ENCODE assay signal across 11 cellular contexts in the genomic region with DNA sequence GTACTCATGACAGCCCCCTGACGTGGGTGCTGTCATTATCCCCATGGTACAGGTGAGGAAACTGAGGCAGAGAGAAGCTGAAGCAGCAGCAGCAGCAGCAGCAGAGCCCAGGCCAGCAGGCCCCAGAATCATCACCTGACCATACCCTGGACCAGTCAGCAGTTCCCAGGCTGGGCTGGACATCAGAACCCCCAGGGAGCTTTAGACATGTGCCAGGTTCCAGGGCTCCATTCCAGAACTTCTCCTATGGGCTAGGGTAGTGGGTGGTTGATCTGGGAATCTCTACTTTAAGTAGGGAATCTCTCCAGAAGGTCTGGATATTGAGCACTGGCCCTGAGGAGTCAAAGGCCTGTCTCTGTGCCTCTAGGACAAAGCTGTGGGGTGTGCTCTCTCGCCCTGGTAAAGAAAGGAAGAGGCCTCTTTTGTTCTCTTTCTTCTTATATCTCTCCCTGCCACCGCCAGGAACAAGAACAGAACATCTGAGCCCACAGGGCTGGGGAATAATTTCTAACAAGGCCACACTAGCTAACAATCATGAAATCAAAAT. TPM values are rescaled to one million over a fixed set of nuclear protein-coding genes. Genes with fewer than 3 reads are reported as not detected.
DNase-seq lines count a peak whose midpoint lies in the region; ATAC-seq, FAIRE-seq and TF ChIP-seq lines count a peak whose summit lies in the region.
"Had no signal": no experiment of that assay in that cellular context is flagged by ENCODE, and none has a peak within 500 bp of the region (broad histone marks: within the 10 kb centered on the region; RNA-seq: fewer than 3 reads in every experiment).

No MANE protein-coding gene starts in this region.

- H3K79me2 ChIP-seq in GM23248 (ENCODE audit: insufficient read depth): peaks cover 12% of the 10 kb centered on the region
- peaks cover 2% of the 10 kb centered on the region for H3K79me2 ChIP-seq in hepatocyte

- TF ChIP-seq CTCF in hepatocyte (IDR thresholded peaks at IDR 0.05; ENCODE audit: poor library complexity): no peak

- WGBS in GM23248 (ENCODE audit: low coverage in 1 of 2, low lambda C conversion rate in 2 of 2, missing lambda C conversion rate in 2 of 2), 2 experiments: 25 to 26% methylated on average over 3 of the region's 3 CpGs
- WGBS in hepatocyte (ENCODE audit: low lambda C conversion rate, missing lambda C conversion rate): 70% methylated on average over 3 of the region's 3 CpGs
- WGBS in small intestine, 3 donors: 51 to 57% (median 53%) methylated on average over 3 of the region's 3 CpGs

- H3K27me3 ChIP-seq in GM23248 (replicated peaks; ENCODE audit: insufficient read depth): no peaks in the 10 kb centered on the region
- H3K27me3 ChIP-seq in hepatocyte: no peaks in the 10 kb centered on the region
- no peaks in the 10 kb centered on the region for H3K27me3 ChIP-seq in small intestine (ENCODE audit: control insufficient read depth in 2 of 2, insufficient read depth in 2 of 2, low read length in 2 of 2)

- FAIRE-seq in small intestine (lab: Jason Lieb, UNC): no peak
- FAIRE-seq: K562 had no signal

- DNase-seq in GM23248: peak; percentile 53
- no peak for DNase-seq in hepatocyte (ENCODE audit: low spot score)
- DNase-seq in small intestine: no peak
- no peak for DNase-seq in SW480 (ENCODE audit: low spot score)
- DNase-seq in NCI-H2171 treated with DMSO at 0.1 percent for 48 hours (lab: John Stamatoyannopoulos, UW): no peak
- DNase-seq: activated naive CD8-positive, alpha-beta T cell treated with anti-CD3 and anti-CD28 coated beads for 36 hours; NCI-H526 had no signal

- H3K4me1 ChIP-seq in GM23248 (ENCODE audit: insufficient read depth) (peaks cover 17% of the 10 kb centered on the region), hepatocyte (ENCODE audit: insufficient read depth) (peaks cover 6% of the 10 kb centered on the region), small intestine (ENCODE audit: control insufficient read depth in 2 of 2, insufficient read depth in 1 of 2, low read depth in 1 of 2, low read length in 1 of 2) (peaks cover 0 to 8% of the 10 kb centered on the region in 2 donors)

- no peaks in the 10 kb centered on the region for H4K20me1 ChIP-seq in GM23248 (ENCODE audit: insufficient read depth)
- no peaks in the 10 kb centered on the region for H4K20me1 ChIP-seq in hepatocyte (ENCODE audit: insufficient read depth, poor library complexity, severe bottlenecking)

- H3K27ac ChIP-seq in GM23248 (peak overlapping the region; percentile 95), angular gyrus (ENCODE audit: low read depth, low read length) (peak overlapping the region; percentile 94), hepatocyte (peak overlapping the region; percentile 86), small intestine (ENCODE audit: low read depth in 1 of 2, low read length in 1 of 2) (peak overlapping the region; percentile 66 to 84)

- H3F3A ChIP-seq in GM23248 (ENCODE audit: insufficient read depth): peaks cover 15% of the 10 kb centered on the region

- H3K9me3 ChIP-seq in GM23248 (ENCODE audit: low read depth) (no peaks in the 10 kb centered on the region), hepatocyte (ENCODE audit: low read depth) (no peaks in the 10 kb centered on the region), small intestine (ENCODE audit: control insufficient read depth, low read depth) (no peaks in the 10 kb centered on the region)

- in situ Hi-C loops in GM23248 (cut with MboI): no loop called here

- H3K4me3 ChIP-seq in GM23248: no peak overlapping the region
- no peak overlapping the region for H3K4me3 ChIP-seq in hepatocyte
- no peak overlapping the region for H3K4me3 ChIP-seq in small intestine (ENCODE audit: low read depth in 1 of 2, low read length in 2 of 2)
- H3K4me3 ChIP-seq: K562 had no signal

- peak overlapping the region; percentile 80 for H3K9ac ChIP-seq in GM23248

- peak overlapping the region; percentile 44 for H3K4me2 ChIP-seq in GM23248 (ENCODE audit: unreplicated experiment)
- H3K4me2 ChIP-seq in hepatocyte: no peak overlapping the region

- peaks cover 22% of the 10 kb centered on the region; the same call in 1 of the 2 replicates for H3K36me3 ChIP-seq in GM23248 (ENCODE audit: low read depth)
- no peaks in the 10 kb centered on the region for H3K36me3 ChIP-seq in hepatocyte (replicated peaks; ENCODE audit: insufficient read depth, low read depth)
- peaks cover 3 to 11% of the 10 kb centered on the region in 2 donors for H3K36me3 ChIP-seq in small intestine (ENCODE audit: control insufficient read depth in 2 of 2, insufficient read depth in 2 of 2, low read length in 2 of 2)

- no peak overlapping the region for H2AFZ ChIP-seq in GM23248
- no peak overlapping the region for H2AFZ ChIP-seq in hepatocyte

- H3K9me2 ChIP-seq in GM23248 (ENCODE audit: insufficient read depth): no peaks in the 10 kb centered on the region
- no peaks in the 10 kb centered on the region for H3K9me2 ChIP-seq in hepatocyte (replicated peaks; ENCODE audit: insufficient read depth)

- no peak for ATAC-seq in HG02870 (IDR thresholded peaks at IDR 0.05; ENCODE audit: unreplicated experiment)
- no peak for ATAC-seq in HG03095 (IDR thresholded peaks at IDR 0.05; ENCODE audit: unreplicated experiment)
- ATAC-seq: K562 had no signal

RNA-seq across cellular contexts. Expression of gene MAFF, which starts 26.6 kb away (rescaled TPM):
- total RNA-seq in GM23248 (2014; rRNA removed; shearing (Covaris generic)): 68.1 and 73.0 TPM in 2 replicates
- polyA plus RNA-seq in GM23248 (2016; fragmentation: Nextera tagmentation; extraction: Ambion mirVana) (34.6 and 37.1 TPM in 2 replicates), hepatocyte (67.2 and 76.3 TPM in 2 replicates), small intestine (10 to 100 TPM in 2 of 3 donors, 1 to 10 TPM in 1; 9.6 to 26.5 (median 17.2) TPM)
- 55.9 and 70.4 TPM in 2 replicates for total RNA-seq in hepatocyte

RNA-seq across cellular contexts. Expression of gene TMEM184B, which starts 44.4 kb away (rescaled TPM):
- 73.2 and 91.0 TPM in 2 replicates for total RNA-seq in GM23248 (2014; rRNA removed; shearing (Covaris generic))
- 82.7 and 83.7 TPM in 2 replicates for polyA plus RNA-seq in GM23248 (2016; fragmentation: Nextera tagmentation; extraction: Ambion mirVana)
- total RNA-seq in hepatocyte: 32.1 and 58.2 TPM in 2 replicates
- polyA plus RNA-seq in hepatocyte: 90.0 and 102 TPM in 2 replicates
- polyA plus RNA-seq in small intestine: 10 to 100 TPM in 1 of 3 donors, 1 to 10 TPM in 2; 7.3 to 31.9 (median 8.7) TPM

RNA-seq across cellular contexts. Expression of gene PLA2G6, which starts 46.8 kb away (rescaled TPM):
- total RNA-seq in GM23248 (2014; rRNA removed; shearing (Covaris generic)): 5.5 and 28.3 TPM in 2 replicates
- polyA plus RNA-seq in GM23248 (2016; fragmentation: Nextera tagmentation; extraction: Ambion mirVana): 5.6 and 6.5 TPM in 2 replicates
- 28.2 and 39.9 TPM in 2 replicates for total RNA-seq in hepatocyte
- 30.2 and 42.6 TPM in 2 replicates for polyA plus RNA-seq in hepatocyte
- 10 to 100 TPM; 13.8 to 27.1 (median 21.6) TPM for polyA plus RNA-seq in small intestine
